In the genomic region with DNA sequence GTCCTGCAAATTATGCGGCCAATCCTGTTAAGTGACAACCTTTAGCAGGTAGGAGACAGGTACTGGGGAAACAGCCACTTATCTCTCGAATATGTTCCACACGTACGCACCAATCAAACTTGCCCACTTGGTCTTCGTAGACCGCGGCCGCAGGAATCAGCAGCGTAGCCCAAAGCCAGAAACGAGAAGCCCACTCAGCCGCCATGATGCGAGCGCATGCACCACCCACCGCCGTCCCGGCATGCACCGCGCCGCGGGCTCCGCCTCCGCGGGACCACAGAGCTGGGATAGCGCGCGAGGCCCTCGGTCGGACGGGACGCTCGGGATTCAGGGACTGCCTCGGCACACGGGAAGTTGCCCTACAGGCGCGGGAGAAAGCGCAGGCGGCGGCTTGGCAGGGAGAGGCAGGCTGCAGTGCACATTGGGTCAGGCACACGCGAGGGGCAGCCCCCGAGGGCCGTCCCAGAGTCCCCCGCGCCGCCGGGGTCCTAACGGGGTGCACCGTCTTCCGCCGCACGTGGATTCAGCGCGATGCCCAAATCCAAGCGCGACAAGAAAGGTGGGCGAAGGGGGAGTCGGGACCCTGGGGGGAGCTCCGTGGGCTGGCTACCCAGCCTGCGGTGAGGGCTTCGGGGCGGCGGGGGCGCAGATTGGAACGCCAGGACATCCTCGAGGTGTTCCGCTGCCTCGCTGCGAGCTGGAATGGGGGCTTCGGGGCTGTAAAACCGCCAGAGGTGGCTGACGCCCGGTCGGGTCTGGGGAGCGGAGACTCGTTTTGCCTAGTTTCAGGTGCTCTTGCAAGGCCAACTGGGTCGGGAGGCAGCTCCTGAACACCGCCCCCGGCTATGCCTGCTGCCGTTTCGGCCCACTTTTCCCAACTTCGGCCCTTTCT, we compare ENCODE assay signal across 8 cellular contexts. TPM values are rescaled to one million over a fixed set of nuclear protein-coding genes. Genes with fewer than 3 reads are reported as not detected.
DNase-seq lines count a peak whose midpoint lies in the region; ATAC-seq and TF ChIP-seq lines count a peak whose summit lies in the region.

TSS of gene EMC1 (minus strand) at position 220 of the 892 bp plus-strand sequence. CDS start at position 205, 15 bp downstream.
TSS of gene MRTO4 (plus strand) at position 501 of the 892 bp plus-strand sequence. CDS start at position 532, 31 bp downstream.

- no peak for TF ChIP-seq CTCF in BJ (IDR thresholded peaks at IDR 0.05; ENCODE audit: insufficient read depth, low read depth, low read length)
- peak in 35 of 56 donors; percentile 5 to 54 (median 28) for TF ChIP-seq CTCF in dorsolateral prefrontal cortex (IDR thresholded peaks at IDR 0.05 in 54 of 56, conservative IDR thresholded peaks at IDR 0.05 in 2 of 56; ENCODE audit: low read depth in 1 of 56, partially characterized antibody in 56 of 56)
- TF ChIP-seq CTCF in right lobe of liver (IDR thresholded peaks at IDR 0.05): no peak

- ATAC-seq in HG03432 (IDR thresholded peaks at IDR 0.05; ENCODE audit: unreplicated experiment) (peak; percentile 86), right lobe of liver (peak; percentile 91 to 95 (median 92))

- H3K4me3 Mint-ChIP-seq in activated CD4-positive, alpha-beta memory T cell treated with anti-CD3 and anti-CD28 coated beads for 36 hours: peak within 1 kb of the TSS; percentile 98

- intact Hi-C loops in activated CD4-positive, alpha-beta memory T cell treated with anti-CD3 and anti-CD28 coated beads for 36 hours (cut with micrococcal nuclease): loop anchor here (1.0 to 10.0 kb wide), 4 partner anchors 41 to 327 kb away; partner anchors contain the start of gene UBR4
- intact Hi-C loops in dorsolateral prefrontal cortex (cut with DNase I): loop anchor here (2.0 to 5.0 kb wide), 4 partner anchors 39 to 401 kb away; partner anchors contain the start of genes AKR7A2 (in 2 of the 2), SLC66A1 (in 2 of the 2), UBR4 (in 2 of the 2) and ALDH4A1 (in 1 of the 2)
- intact Hi-C loops in right lobe of liver (cut with DNase I): no loop called here

- H3K4me1 ChIP-seq in right lobe of liver: peaks cover 0 to 18% (median 6%) of the 10 kb centered on the region in 4 donors

- H3K9me3 Mint-ChIP-seq in activated CD4-positive, alpha-beta memory T cell treated with anti-CD3 and anti-CD28 coated beads for 36 hours: no peaks in the 10 kb centered on the region

- no peaks in the 10 kb centered on the region for H3K27me3 Mint-ChIP-seq in activated CD4-positive, alpha-beta memory T cell treated with anti-CD3 and anti-CD28 coated beads for 36 hours

- DNase-seq in BJ (ENCODE audit: low read depth) (no peak), NCI-H748 (lab: John Stamatoyannopoulos, UW; ENCODE audit: unreplicated experiment) (peak; percentile 83), dorsolateral prefrontal cortex (peak; percentile 81 to 94 (median 91)), right lobe of liver (peak; percentile 89 to 92 (median 91))
- DNase-seq in activated CD4-positive, alpha-beta memory T cell treated with anti-CD3 and anti-CD28 coated beads for 36 hours: peak; percentile 92
- DNase-seq in stimulated activated CD4-positive, alpha-beta T cell treated with anti-CD3 and anti-CD28 coated beads, Interleukin-4, amount 100 ng/mL, for 24 hours: peak; percentile 91

- H3K9me3 ChIP-seq in right lobe of liver: no peaks in the 10 kb centered on the region

- peaks cover 9% of the 10 kb centered on the region for H3K36me3 ChIP-seq in BJ (ENCODE audit: control insufficient read depth, insufficient read depth, low read length)
- H3K36me3 ChIP-seq in right lobe of liver: no peaks in the 10 kb centered on the region

- TF ChIP-seq POLR2A in GM19193 (IDR thresholded peaks at IDR 0.05; ENCODE audit: extremely low read depth, insufficient read depth, insufficient read length): peak; percentile 94
- peak; percentile 64 for TF ChIP-seq POLR2A in right lobe of liver (IDR thresholded peaks at IDR 0.05)

- H3K27me3 ChIP-seq in BJ (ENCODE audit: control insufficient read depth, insufficient read depth, low read length) (no peaks in the 10 kb centered on the region), dorsolateral prefrontal cortex (no peaks in the 10 kb centered on the region), right lobe of liver (no peaks in the 10 kb centered on the region)

- H3K27ac Mint-ChIP-seq in activated CD4-positive, alpha-beta memory T cell treated with anti-CD3 and anti-CD28 coated beads for 36 hours: peak within 1 kb of the TSS; percentile 95

- H3K4me1 Mint-ChIP-seq in activated CD4-positive, alpha-beta memory T cell treated with anti-CD3 and anti-CD28 coated beads for 36 hours (ENCODE audit: low read depth): peaks cover 43% of the 10 kb centered on the region

- WGBS in right lobe of liver (ENCODE audit: insufficient coverage, low coverage, low lambda C conversion rate, missing lambda C conversion rate): 0% methylated on average over 31 of the region's 81 CpGs

- H3K27ac ChIP-seq in dorsolateral prefrontal cortex: peak within 1 kb of the TSS; percentile 80 to 100 (median 99)
- peak within 1 kb of the TSS; percentile 93 to 98 (median 94) for H3K27ac ChIP-seq in right lobe of liver

- CTCF ChIA-PET in BJ (lab: Yijun Ruan, JAX): interaction anchor here (0.8 to 2.4 kb wide), 3 partner anchors 10 to 403 kb away, joined by 3 to 10 read pairs (median 3); no protein-coding TSS in a partner anchor
- CTCF ChIA-PET in activated CD4-positive, alpha-beta memory T cell treated with anti-CD3 and anti-CD28 coated beads for 36 hours (lab: Charles Lee): interaction anchor here (0.9 to 1.7 kb wide), 5 partner anchors 11 to 410 kb away, joined by 3 to 5 read pairs (median 4); no protein-coding TSS in a partner anchor

- POLR2A ChIA-PET in BJ (lab: Charles Lee): no interaction called here
- POLR2A ChIA-PET in activated CD4-positive, alpha-beta memory T cell treated with anti-CD3 and anti-CD28 coated beads for 36 hours (lab: Charles Lee): interaction anchor here (0.8 to 2.3 kb wide), 6 partner anchors 11 to 349 kb away, joined by 3 to 19 read pairs (median 3); partner anchors contain the start of gene UBR4

- H3K4me3 ChIP-seq in BJ (ENCODE audit: low read depth, low read length) (peak within 1 kb of the TSS; percentile 81), dorsolateral prefrontal cortex (peak within 1 kb of the TSS; percentile 45 to 100 (median 92)), right lobe of liver (peak within 1 kb of the TSS; percentile 73 to 82 (median 81))

- H3K36me3 Mint-ChIP-seq in activated CD4-positive, alpha-beta memory T cell treated with anti-CD3 and anti-CD28 coated beads for 36 hours: peaks cover 12% of the 10 kb centered on the region

RNA-seq across cellular contexts. Expression of gene EMC1, which starts in this region (rescaled TPM):
- 43.2 and 93.8 TPM in 2 replicates for polyA plus RNA-seq in BJ (2011; rRNA removed)
- 55.3 and 56.4 TPM in 2 replicates for polyA minus RNA-seq in BJ (2011; rRNA and poly(A)+ RNA removed)
- 10 to 100 TPM; 46.6 to 49.3 TPM for total RNA-seq in activated CD4-positive, alpha-beta memory T cell treated with anti-CD3 and anti-CD28 coated beads for 36 hours
- 100 to 1,000 TPM in 14 of 120 experiments, 10 to 100 TPM in 106; 58.6 to 120 (median 88.1) TPM for total RNA-seq in dorsolateral prefrontal cortex
- 10 to 100 TPM; 18.6 to 32.7 (median 25.3) TPM for total RNA-seq in right lobe of liver

RNA-seq across cellular contexts. Expression of gene MRTO4, which starts in this region (rescaled TPM):
- polyA plus RNA-seq in BJ (2011; rRNA removed): 31.4 and 37.5 TPM in 2 replicates
- polyA minus RNA-seq in BJ (2011; rRNA and poly(A)+ RNA removed): 16.0 and 26.2 TPM in 2 replicates
- total RNA-seq in activated CD4-positive, alpha-beta memory T cell treated with anti-CD3 and anti-CD28 coated beads for 36 hours: 10 to 100 TPM; 83.0 to 83.8 TPM
- total RNA-seq in dorsolateral prefrontal cortex: 10 to 100 TPM; 18.3 to 47.2 (median 30.0) TPM
- total RNA-seq in right lobe of liver: 10 to 100 TPM in 2 of 6 experiments, 1 to 10 TPM in 4; 7.0 to 17.3 (median 8.2) TPM

Comparison
In these comparisons a context has a peak if more than half of its experiments do, and no peak if none do; other contexts are left out.
1. CTCF ChIP-seq: peak in dorsolateral prefrontal cortex (35 of 56); none in BJ (single experiment) and right lobe of liver (0 of 4).
2. intact Hi-C loops: an anchor here in activated CD4-positive, alpha-beta memory T cell treated with anti-CD3 and anti-CD28 coated beads for 36 hours (1.0 to 10.0 kb wide) and dorsolateral prefrontal cortex (2.0 to 5.0 kb wide); none called in right lobe of liver.
3. Peak in every context shown above with its lines, with median percentiles within 50 percentile points of each other: H3K4me3 ChIP-seq.